ENCODE assay signal across 17 cellular contexts in the genomic region with DNA sequence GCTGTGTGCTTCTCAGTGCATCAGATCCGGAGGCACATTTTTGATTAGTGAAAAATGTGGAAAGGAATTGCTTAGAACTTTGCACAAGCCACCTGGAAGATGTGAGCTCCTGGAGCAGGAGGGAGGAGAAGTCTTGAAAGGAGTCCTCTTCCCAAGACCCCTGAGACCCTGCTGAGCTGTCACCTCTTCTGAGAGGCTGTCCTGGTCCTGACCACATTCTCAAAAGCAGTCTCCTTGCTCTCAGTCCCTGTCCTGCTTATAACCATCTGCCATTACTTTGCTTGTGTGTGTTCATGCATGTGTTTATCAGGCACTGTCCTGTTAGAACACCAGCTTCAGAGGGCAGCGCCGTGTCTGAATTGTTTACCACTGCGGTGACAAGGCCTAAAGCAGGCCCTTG.
A peak's percentile ranks its signal among the peaks of the same experiment; 100 is the strongest.
DNase-seq lines count a peak whose midpoint lies in the region; ATAC-seq, FAIRE-seq and TF ChIP-seq lines count a peak whose summit lies in the region.
"Had no signal": no experiment of that assay in that cellular context is flagged by ENCODE, and none has a peak within 500 bp of the region (broad histone marks: within the 10 kb centered on the region; RNA-seq: fewer than 3 reads in every experiment).

No MANE protein-coding gene starts in this region.

- no peak overlapping the region for H2AK5ac ChIP-seq in H1 (ENCODE audit: low read depth, low read length)

- no peaks in the 10 kb centered on the region for H3K27me3 ChIP-seq in OCI-LY1 (ENCODE audit: insufficient read depth, low read length)
- H3K27me3 ChIP-seq in H1 (replicated peaks in 1 of 4; ENCODE audit: control insufficient read depth in 3 of 4, extremely low read depth in 1 of 4, insufficient read depth in 3 of 4, low read length in 3 of 4), result no peaks in the 10 kb centered on the region
- H3K27me3 ChIP-seq in thyroid gland, result no peaks in the 10 kb centered on the region
- H3K27me3 ChIP-seq in HAP-1 (ENCODE audit: low read depth), result no peaks in the 10 kb centered on the region

- H3K36me3 ChIP-seq in OCI-LY1 (ENCODE audit: insufficient read depth, low read length), result peaks cover 68% of the 10 kb centered on the region; the same call in 1 of the 2 replicates
- peaks cover 9 to 23% (median 20%) of the 10 kb centered on the region in 4 experiments; a peak in 7 of 8 replicates for H3K36me3 ChIP-seq in H1 (ENCODE audit: control insufficient read depth in 2 of 4, insufficient read depth in 4 of 4, low read length in 3 of 4)
- peaks cover 5 to 11% of the 10 kb centered on the region in 2 donors for H3K36me3 ChIP-seq in thyroid gland
- no peaks in the 10 kb centered on the region for H3K36me3 ChIP-seq in HAP-1 (replicated peaks)

- H3K36me3 Mint-ChIP-seq in activated CD8-positive, alpha-beta T cell treated with anti-CD3 and anti-CD28 coated beads, Interleukin-2, amount 10 ng/mL, durations not matched to agents 7 days and 5 days (ENCODE audit: low read depth), result no peaks in the 10 kb centered on the region
- peaks cover 4% of the 10 kb centered on the region for H3K36me3 Mint-ChIP-seq in activated CD8-positive, alpha-beta T cell treated with anti-CD3 and anti-CD28 coated beads for 36 hours (ENCODE audit: low read depth)

- TF ChIP-seq RAD21 in H1 (IDR thresholded peaks at IDR 0.05 in 1 of 2, conservative IDR thresholded peaks at IDR 0.05 in 1 of 2; ENCODE audit: low read depth in 2 of 2, low read length in 2 of 2), result no peak

- ATAC-seq in activated CD8-positive, alpha-beta T cell treated with anti-CD3 and anti-CD28 coated beads, Interleukin-2, amount 10 ng/mL, durations not matched to agents 7 days and 5 days, result no peak
- no peak for ATAC-seq in activated CD8-positive, alpha-beta T cell treated with anti-CD3 and anti-CD28 coated beads for 36 hours

- H3K4me2 ChIP-seq in OCI-LY1 (ENCODE audit: low read length) (peak overlapping the region; percentile 57; the same call in 1 of the 2 replicates), H1 (ENCODE audit: insufficient read depth in 1 of 2, low read depth in 2 of 2, low read length in 2 of 2) (no peak overlapping the region; a peak in 1 of 4 replicates)

- H3K9me3 Mint-ChIP-seq in activated CD8-positive, alpha-beta T cell treated with anti-CD3 and anti-CD28 coated beads, Interleukin-2, amount 10 ng/mL, durations not matched to agents 7 days and 5 days (ENCODE audit: insufficient read depth), result no peaks in the 10 kb centered on the region
- H3K9me3 Mint-ChIP-seq in activated CD8-positive, alpha-beta T cell treated with anti-CD3 and anti-CD28 coated beads for 36 hours, result no peaks in the 10 kb centered on the region

- H3K9ac ChIP-seq in OCI-LY1 (ENCODE audit: low read length) (peak overlapping the region; percentile 31; the same call in 1 of the 2 replicates), H1 (replicated peaks in 1 of 4; ENCODE audit: extremely low read depth in 1 of 4, low read depth in 3 of 4, low read length in 3 of 4) (no peak overlapping the region)
- H3K9ac ChIP-seq: GM23248 had no signal

- POLR2A ChIA-PET in activated CD8-positive, alpha-beta T cell treated with anti-CD3 and anti-CD28 coated beads, Interleukin-2, amount 10 ng/mL, durations not matched to agents 7 days and 5 days (lab: Charles Lee), result no interaction called here
- POLR2A ChIA-PET in activated CD8-positive, alpha-beta T cell treated with anti-CD3 and anti-CD28 coated beads for 36 hours (lab: Charles Lee), result no interaction called here
- POLR2A ChIA-PET in H1 (lab: Charles Lee; ENCODE audit: partially characterized antibody), result interaction anchor here (0.7 kb wide), 1 partner anchor 91 kb away, joined by 3 read pairs; no protein-coding TSS in a partner anchor

- H2BK15ac ChIP-seq in H1 (ENCODE audit: low read length), result no peak overlapping the region; the same call in 1 of the 2 replicates

- no peaks in the 10 kb centered on the region for H3K23me2 ChIP-seq in H1 (ENCODE audit: low read depth, low read length)

- no peak overlapping the region for H3K23ac ChIP-seq in H1 (ENCODE audit: insufficient read length)

- TF ChIP-seq POLR2A in H1 (IDR thresholded peaks at IDR 0.05; ENCODE audit: control extremely low read depth in 1 of 2, low read depth in 2 of 2, low read length in 2 of 2) (no peak), thyroid gland (IDR thresholded peaks at IDR 0.05) (no peak)

- H3K4me1 ChIP-seq in OCI-LY1 (ENCODE audit: insufficient read depth, low read length, severe bottlenecking) (peaks cover 98% of the 10 kb centered on the region), H1 (replicated peaks in 1 of 4; ENCODE audit: control insufficient read depth in 3 of 4, insufficient read depth in 4 of 4, low read length in 3 of 4) (peaks cover 0 to 32% (median 22%) of the 10 kb centered on the region in 4 experiments; a peak in 6 of 7 replicates), thyroid gland (peaks cover 44 to 65% of the 10 kb centered on the region in 2 donors), HAP-1 (no peaks in the 10 kb centered on the region)

- 94% methylated on average over 4 of the region's 4 CpGs; no CpG with 5 or more reads in 1 of the 2 experiments for WGBS in H1 (ENCODE audit: extremely low coverage in 1 of 2, insufficient coverage in 1 of 2, insufficient read length in 1 of 2, insufficient replicate concordance in 2 of 2, low coverage in 1 of 2, low lambda C conversion rate in 2 of 2, missing lambda C conversion rate in 1 of 2), 2 experiments
- 91 to 96% methylated on average over 4 of the region's 4 CpGs for WGBS in thyroid gland, 2 donors

- H4K91ac ChIP-seq in H1 (replicated peaks; ENCODE audit: insufficient read length, low read length), result no peak overlapping the region

- H3K4me3 Mint-ChIP-seq in activated CD8-positive, alpha-beta T cell treated with anti-CD3 and anti-CD28 coated beads, Interleukin-2, amount 10 ng/mL, durations not matched to agents 7 days and 5 days, result no peak overlapping the region
- no peak overlapping the region for H3K4me3 Mint-ChIP-seq in activated CD8-positive, alpha-beta T cell treated with anti-CD3 and anti-CD28 coated beads for 36 hours

- FAIRE-seq in H1 (lab: Jason Lieb, UNC) (no peak), HTR-8/SVneo (lab: Jason Lieb, UNC) (no peak)

- no peak overlapping the region for H4K5ac ChIP-seq in H1 (ENCODE audit: insufficient read length, low read depth, low read length)

- H2AFZ ChIP-seq in OCI-LY1 (ENCODE audit: low read length), result no peak overlapping the region
- no peak overlapping the region for H2AFZ ChIP-seq in H1 (ENCODE audit: low read length)
- H2AFZ ChIP-seq: GM23248 had no signal

- TF ChIP-seq CTCF in activated CD8-positive, alpha-beta T cell treated with anti-CD3 and anti-CD28 coated beads for 36 hours (IDR thresholded peaks at IDR 0.05), result no peak
- TF ChIP-seq CTCF in OCI-LY1 (IDR thresholded peaks at IDR 0.05; ENCODE audit: low read length) (no peak), H1 (IDR thresholded peaks at IDR 0.05; ENCODE audit: control extremely low read depth in 1 of 3, insufficient read depth in 1 of 3, low read depth in 1 of 3, low read length in 3 of 3) (no peak), thyroid gland (IDR thresholded peaks at IDR 0.05) (no peak)

- TF ChIP-seq EP300 in H1 (IDR thresholded peaks at IDR 0.05; ENCODE audit: borderline replicate concordance in 1 of 2, low read depth in 2 of 2, low read length in 2 of 2), result no peak

- no peak overlapping the region for H3K14ac ChIP-seq in H1 (ENCODE audit: insufficient read length)

- H3K4me3 ChIP-seq in OCI-LY1 (ENCODE audit: low read depth, low read length, poor library complexity, severe bottlenecking) (no peak overlapping the region), H1 (ENCODE audit: extremely low read depth in 1 of 4, insufficient read depth in 2 of 4, low read depth in 3 of 4, low read length in 4 of 4) (no peak overlapping the region), thyroid gland (replicated peaks in 1 of 3) (no peak overlapping the region), HAP-1 (no peak overlapping the region)
- H3K4me3 ChIP-seq: GM23248 had no signal

- no peak overlapping the region for H3K18ac ChIP-seq in H1 (ENCODE audit: extremely low read depth, low read length)

- intact Hi-C loops in activated CD8-positive, alpha-beta T cell treated with anti-CD3 and anti-CD28 coated beads for 36 hours (cut with micrococcal nuclease), result no loop called here
- intact Hi-C loops in thyroid gland (cut with DNase I), result no loop called here

- H3K79me2 ChIP-seq in OCI-LY1 (ENCODE audit: insufficient read depth, low read length) (0 out of 2 replicates have a peak, but pooled peaks cover 4% of the 10 kb centered on the region), H1 (ENCODE audit: control insufficient read depth in 1 of 2, insufficient read depth in 2 of 2, low read length in 2 of 2) (peaks cover 0 to 3% of the 10 kb centered on the region in 2 experiments; a peak in 1 of 4 replicates)

- no peak for DNase-seq in activated CD8-positive, alpha-beta T cell treated with anti-CD3 and anti-CD28 coated beads, Interleukin-2, amount 10 ng/mL, durations not matched to agents 7 days and 5 days
- DNase-seq in activated CD8-positive, alpha-beta T cell treated with anti-CD3 and anti-CD28 coated beads for 36 hours, result no peak
- no peak for DNase-seq in H1 (ENCODE audit: low read depth in 1 of 2, low spot score in 2 of 2)
- no peak for DNase-seq in thyroid gland
- DNase-seq in HTR-8/SVneo (ENCODE audit: insufficient read length, low spot score), result no peak
- DNase-seq in HAP-1 (ENCODE audit: low spot score in 2 of 2), result no peak
- no peak for DNase-seq in activated CD4-positive, alpha-beta T cell treated with anti-CD3 and anti-CD28 coated beads for 4 hours
- DNase-seq: 8988T, Calu3, GF-D8, GM23248, NCI-H1417, NCI-H1930, NCI-H510A treated with DMSO at 0.1 percent for 48 hours, SIG-M5 had no signal

- no peak overlapping the region for H2BK120ac ChIP-seq in H1 (replicated peaks; ENCODE audit: low read depth, low read length)

- H3K27ac Mint-ChIP-seq in activated CD8-positive, alpha-beta T cell treated with anti-CD3 and anti-CD28 coated beads, Interleukin-2, amount 10 ng/mL, durations not matched to agents 7 days and 5 days, result peak overlapping the region; percentile 26
- no peak overlapping the region for H3K27ac Mint-ChIP-seq in activated CD8-positive, alpha-beta T cell treated with anti-CD3 and anti-CD28 coated beads for 36 hours

- no peak overlapping the region; the same call in 1 of the 2 replicates for H2BK5ac ChIP-seq in H1 (ENCODE audit: low read depth, low read length)

- in situ Hi-C loops in HAP-1 (cut with MboI; ENCODE audit: low sequenced_read_pairs), result no loop called here

- no peaks in the 10 kb centered on the region for H3K27me3 Mint-ChIP-seq in activated CD8-positive, alpha-beta T cell treated with anti-CD3 and anti-CD28 coated beads, Interleukin-2, amount 10 ng/mL, durations not matched to agents 7 days and 5 days (ENCODE audit: low read depth)
- no peaks in the 10 kb centered on the region for H3K27me3 Mint-ChIP-seq in activated CD8-positive, alpha-beta T cell treated with anti-CD3 and anti-CD28 coated beads for 36 hours

- no peak overlapping the region for H3K56ac ChIP-seq in H1 (replicated peaks; ENCODE audit: insufficient read length, low read depth, low read length)

- no peak overlapping the region for H4K8ac ChIP-seq in H1 (ENCODE audit: extremely low read depth, insufficient read depth, low read length)

- no peaks in the 10 kb centered on the region for H4K20me1 ChIP-seq in OCI-LY1 (ENCODE audit: insufficient read depth, low read length)
- H4K20me1 ChIP-seq in H1 (replicated peaks in 1 of 2; ENCODE audit: control insufficient read depth in 1 of 2, insufficient read depth in 2 of 2, low read length in 2 of 2), result peaks cover 11 to 19% of the 10 kb centered on the region in 2 experiments

- no peak overlapping the region for H2BK12ac ChIP-seq in H1 (ENCODE audit: low read depth, low read length)

- peaks cover 20% of the 10 kb centered on the region for H3F3A ChIP-seq in OCI-LY1 (ENCODE audit: insufficient read depth, low read length)

- no peak overlapping the region for H3K4ac ChIP-seq in H1 (replicated peaks; ENCODE audit: insufficient read length, low read depth, low read length)

- no peaks in the 10 kb centered on the region for H3K9me3 ChIP-seq in OCI-LY1 (ENCODE audit: low read length)
- H3K9me3 ChIP-seq in H1 (ENCODE audit: insufficient read depth in 2 of 2, low read depth in 1 of 2, low read length in 1 of 2), result no peaks in the 10 kb centered on the region
- H3K9me3 ChIP-seq in thyroid gland, result no peaks in the 10 kb centered on the region
- no peaks in the 10 kb centered on the region for H3K9me3 ChIP-seq in HAP-1

- H3K27ac ChIP-seq in OCI-LY1 (ENCODE audit: low read depth, low read length, poor library complexity, severe bottlenecking) (peak overlapping the region; percentile 97), H1 (ENCODE audit: low read depth, low read length) (0 out of 2 replicates have a peak overlapping the region, but pooled peaks have one; percentile 23), thyroid gland (peak overlapping the region in 2 of 3 donors; percentile 17 to 83)
- H3K27ac ChIP-seq: C4-2B, GM23248 had no signal

- 0 out of 2 replicates have a peak, but pooled peaks cover 2% of the 10 kb centered on the region for H3K79me1 ChIP-seq in H1 (ENCODE audit: low read depth, low read length)

- no peak overlapping the region for H2BK20ac ChIP-seq in H1 (ENCODE audit: low read length)

- no peaks in the 10 kb centered on the region for H3K9me2 ChIP-seq in OCI-LY1 (ENCODE audit: low read depth, low read length)

- CTCF ChIA-PET in activated CD8-positive, alpha-beta T cell treated with anti-CD3 and anti-CD28 coated beads, Interleukin-2, amount 10 ng/mL, durations not matched to agents 7 days and 5 days (lab: Charles Lee), result interaction anchor here (0.7 to 1.3 kb wide), 2 partner anchors 15 to 88 kb away, joined by 3 read pairs; no protein-coding TSS in a partner anchor
- CTCF ChIA-PET in activated CD8-positive, alpha-beta T cell treated with anti-CD3 and anti-CD28 coated beads for 36 hours (lab: Charles Lee), result interaction anchor here (3.1 kb wide), 1 partner anchor 89 kb away, joined by 8 read pairs; no protein-coding TSS in a partner anchor
- CTCF ChIA-PET in H1 (lab: Charles Lee; ENCODE audit: partially characterized antibody), result interaction anchor here (0.6 to 18.6 kb wide), 10 partner anchors 11 to 1031 kb away, joined by 3 to 358 read pairs (median 6); partner anchors contain the start of gene BCR

- peaks cover 23% of the 10 kb centered on the region for H3K4me1 Mint-ChIP-seq in activated CD8-positive, alpha-beta T cell treated with anti-CD3 and anti-CD28 coated beads, Interleukin-2, amount 10 ng/mL, durations not matched to agents 7 days and 5 days (ENCODE audit: low read depth)
- H3K4me1 Mint-ChIP-seq in activated CD8-positive, alpha-beta T cell treated with anti-CD3 and anti-CD28 coated beads for 36 hours (ENCODE audit: low read depth), result no peaks in the 10 kb centered on the region

Comparison
In these comparisons a context has a peak if more than half of its experiments do, and no peak if none do; other contexts are left out.
1. H3K27ac ChIP-seq: peak in every context shown above with its lines; median percentile 97 in OCI-LY1; 50 in thyroid gland; 23 in H1.